29 cellular contexts compared by ENCODE assay signal in the genomic region with DNA sequence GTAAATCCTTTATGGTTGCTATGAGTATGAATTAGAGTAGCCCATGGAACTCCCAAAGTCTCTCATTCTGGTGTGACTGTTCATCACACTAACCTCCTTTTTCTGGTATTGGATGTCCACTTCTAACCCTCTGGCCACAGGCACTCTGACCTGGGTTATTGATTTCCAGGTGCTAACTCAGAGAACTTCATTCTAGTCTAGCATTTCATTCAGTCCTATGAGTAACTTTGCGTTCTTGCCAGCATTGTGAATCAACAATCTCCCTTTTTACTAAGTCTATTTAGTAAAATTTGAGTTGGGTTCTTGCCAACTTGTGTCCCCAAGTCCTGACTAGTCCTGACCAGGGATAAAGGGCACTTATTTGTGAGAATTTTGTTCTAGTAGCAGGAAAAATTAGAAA.
"Had no signal": no experiment of that assay in that cellular context is flagged by ENCODE, and none has a peak within 500 bp of the region (broad histone marks: within the 10 kb centered on the region; RNA-seq: fewer than 3 reads in every experiment).

No MANE protein-coding gene starts in this region.

- H3K4me1 Mint-ChIP-seq: activated naive CD8-positive, alpha-beta T cell treated with anti-CD3 and anti-CD28 coated beads for 36 hours had no signal

- H3K36me3 Mint-ChIP-seq: activated CD4-positive, alpha-beta memory T cell treated with anti-CD3 and anti-CD28 coated beads for 36 hours; activated naive CD8-positive, alpha-beta T cell treated with anti-CD3 and anti-CD28 coated beads for 36 hours; stimulated activated memory B cell treated with anti-CD40 and anti-IgM and Interleukin-4, amounts not matched to agents 10 μg/mL and 1 μg/mL and 100 μg/mL, for 72 hours had no signal

- H3K27ac ChIP-seq: adrenal gland, esophagus muscularis mucosa, left ventricle myocardium inferior, pancreas, prostate gland had no signal

- H3K9me3 ChIP-seq: adrenal gland, mucosa of descending colon, pancreas, prostate gland had no signal

- H3K36me3 ChIP-seq: adrenal gland, esophagus muscularis mucosa, heart right ventricle, left ventricle myocardium inferior, pancreas, prostate gland had no signal

- FAIRE-seq: pancreas, urothelium cell line had no signal

- H3K9me3 Mint-ChIP-seq: activated CD4-positive, alpha-beta memory T cell treated with anti-CD3 and anti-CD28 coated beads for 36 hours; activated naive CD4-positive, alpha-beta T cell treated with anti-CD3 and anti-CD28 coated beads for 36 hours; activated naive CD8-positive, alpha-beta T cell treated with anti-CD3 and anti-CD28 coated beads for 36 hours; endodermal cell; nephron progenitor cell had no signal

- H3K4me3 Mint-ChIP-seq: activated CD4-positive, alpha-beta memory T cell treated with anti-CD3 and anti-CD28 coated beads for 36 hours; activated CD4-positive, alpha-beta T cell treated with anti-CD3 and anti-CD28 coated beads, Interleukin-2, amount 10 ng/mL, durations not matched to agents 24 days and 14 days; activated naive CD4-positive, alpha-beta T cell treated with anti-CD3 and anti-CD28 coated beads for 36 hours; activated naive CD8-positive, alpha-beta T cell treated with anti-CD3 and anti-CD28 coated beads for 36 hours; activated T-helper 1 cell treated with anti-CD3 and anti-CD28 coated beads, Interleukin-12 subunit alpha, Interleukin-12 subunit beta, Interleukin-2, Interleukin-4 antibody, amounts not matched to agents 30 ng/mL and 10 ng/mL and 1 ng/mL, durations not matched to agents 14 hours and 24 hours and 36 hours; endodermal cell; nephron progenitor cell; stimulated activated memory B cell treated with anti-CD40 and anti-IgM and Interleukin-4, amounts not matched to agents 10 μg/mL and 1 μg/mL and 100 μg/mL, for 72 hours; stimulated activated naive CD8-positive, alpha-beta T cell treated with anti-CD3 and anti-CD28 coated beads, Interleukin-15, amount 100 ng/mL, for 72 hours had no signal

- ATAC-seq: heart right ventricle; mucosa of descending colon; stimulated activated memory B cell treated with anti-CD40 and anti-IgM and Interleukin-4, amounts not matched to agents 10 μg/mL and 1 μg/mL and 100 μg/mL, for 72 hours; stimulated activated naive CD8-positive, alpha-beta T cell treated with anti-CD3 and anti-CD28 coated beads, Interleukin-15, amount 100 ng/mL, for 72 hours had no signal

- H3K27me3 ChIP-seq: adrenal gland, esophagus muscularis mucosa, heart right ventricle, pancreas had no signal

- H3K4me3 ChIP-seq: adrenal gland, esophagus muscularis mucosa, heart right ventricle, left ventricle myocardium inferior, mucosa of descending colon, pancreas, prostate gland, smooth muscle cell had no signal

- H3K27ac Mint-ChIP-seq: activated CD4-positive, alpha-beta memory T cell treated with anti-CD3 and anti-CD28 coated beads for 36 hours; activated CD4-positive, alpha-beta T cell treated with anti-CD3 and anti-CD28 coated beads, Interleukin-2, amount 10 ng/mL, durations not matched to agents 24 days and 14 days; activated naive CD4-positive, alpha-beta T cell treated with anti-CD3 and anti-CD28 coated beads for 36 hours; activated naive CD8-positive, alpha-beta T cell treated with anti-CD3 and anti-CD28 coated beads for 36 hours; activated T-helper 1 cell treated with anti-CD3 and anti-CD28 coated beads, Interleukin-12 subunit alpha, Interleukin-12 subunit beta, Interleukin-2, Interleukin-4 antibody, amounts not matched to agents 30 ng/mL and 10 ng/mL and 1 ng/mL, durations not matched to agents 14 hours and 24 hours and 36 hours; endodermal cell; nephron progenitor cell; stimulated activated memory B cell treated with anti-CD40 and anti-IgM and Interleukin-4, amounts not matched to agents 10 μg/mL and 1 μg/mL and 100 μg/mL, for 72 hours; stimulated activated naive CD8-positive, alpha-beta T cell treated with anti-CD3 and anti-CD28 coated beads, Interleukin-15, amount 100 ng/mL, for 72 hours had no signal

- H3K4me1 ChIP-seq: pancreas had no signal

- H3K27me3 Mint-ChIP-seq: activated CD4-positive, alpha-beta memory T cell treated with anti-CD3 and anti-CD28 coated beads for 36 hours; activated CD4-positive, alpha-beta T cell treated with anti-CD3 and anti-CD28 coated beads, Interleukin-2, amount 10 ng/mL, durations not matched to agents 24 days and 14 days; activated naive CD8-positive, alpha-beta T cell treated with anti-CD3 and anti-CD28 coated beads for 36 hours; stimulated activated memory B cell treated with anti-CD40 and anti-IgM and Interleukin-4, amounts not matched to agents 10 μg/mL and 1 μg/mL and 100 μg/mL, for 72 hours; stimulated activated naive CD8-positive, alpha-beta T cell treated with anti-CD3 and anti-CD28 coated beads, Interleukin-15, amount 100 ng/mL, for 72 hours had no signal

- DNase-seq: activated CD4-positive, alpha-beta memory T cell treated with anti-CD3 and anti-CD28 coated beads for 36 hours; activated CD4-positive, alpha-beta T cell treated with anti-CD3 and anti-CD28 coated beads, Interleukin-2, amount 10 ng/mL, durations not matched to agents 24 days and 14 days; activated CD4-positive, CD25-positive, alpha-beta regulatory T cell treated with anti-CD3 and anti-CD28 coated beads, Interleukin-2, amount 50 U/mL, for 72 hours; activated CD8-positive, alpha-beta memory T cell treated with anti-CD3 and anti-CD28 coated beads, Interleukin-2, amount 50 U/mL, for 4 hours; activated effector memory CD4-positive, alpha-beta T cell treated with anti-CD3 and anti-CD28 coated beads, Interleukin-2, amount 50 U/mL, for 16 hours; activated naive CD4-positive, alpha-beta T cell treated with anti-CD3 and anti-CD28 coated beads for 36 hours; activated naive CD8-positive, alpha-beta T cell treated with anti-CD3 and anti-CD28 coated beads for 36 hours; activated T-cell treated with anti-CD3 and anti-CD28 coated beads, Interleukin-2, amount 50 U/mL, for 1 hour; adrenal gland; central memory CD4-positive, alpha-beta T cell; endodermal cell; foreskin melanocyte; heart right ventricle; kidney glomerular epithelial cell; left ventricle myocardium inferior; mucosa of descending colon; nephron progenitor cell; pancreas; stimulated activated CD4-positive, alpha-beta T cell treated with anti-CD3 and anti-CD28 coated beads, Interleukin-1b, Interleukin-23, amount 100 ng/mL, for 48 hours; stimulated activated CD4-positive, alpha-beta T cell treated with anti-CD3 and anti-CD28 coated beads, Interleukin-4, amount 100 ng/mL, for 4 hours; stimulated activated CD8-positive, alpha-beta memory T cell treated with anti-CD3 and anti-CD28 coated beads, Interleukin-4, amount 100 ng/mL, for 48 hours; stimulated activated naive CD8-positive, alpha-beta T cell treated with anti-CD3 and anti-CD28 coated beads, Interleukin-15, amount 100 ng/mL, for 72 hours; trophoblast cell had no signal

- H3K4me2 ChIP-seq: smooth muscle cell had no signal
